Comparison of ENCODE assay signal across 1 cellular context in the genomic region with DNA sequence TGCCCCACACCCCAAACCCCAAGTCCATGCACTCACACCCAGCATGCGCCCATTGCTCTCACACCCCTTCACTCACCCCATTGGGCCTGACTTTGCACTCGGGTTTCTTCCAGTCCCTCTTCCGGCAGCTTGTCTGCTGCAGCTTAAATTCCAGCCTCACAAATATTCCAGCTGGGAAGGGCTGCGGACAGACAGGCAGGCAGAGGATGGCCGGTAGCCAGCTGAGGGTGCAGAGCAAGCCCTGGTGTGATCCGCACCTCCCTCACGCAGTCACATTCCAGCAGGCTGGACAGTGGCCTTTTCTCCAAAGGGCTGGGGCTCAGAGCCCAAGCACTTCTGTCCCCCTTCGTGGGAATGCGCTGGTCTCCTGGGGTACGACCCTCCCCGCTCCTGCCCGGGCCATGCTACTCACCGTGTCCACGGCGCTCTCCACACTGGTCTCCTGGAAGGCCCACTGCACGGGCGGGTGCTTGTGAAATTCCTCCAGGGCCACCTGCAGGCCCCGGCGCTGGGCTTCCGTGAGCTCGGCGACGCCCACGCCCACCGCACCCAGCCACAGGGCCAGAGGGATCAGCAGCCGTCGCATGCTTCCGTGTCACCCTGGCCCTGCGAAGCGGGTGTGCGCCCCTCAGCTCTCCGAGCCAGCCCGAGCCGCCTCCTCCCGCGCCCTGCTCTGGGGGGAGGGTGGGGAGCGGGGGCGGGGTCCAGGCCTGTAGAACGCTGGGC.
TF ChIP-seq lines count a peak whose summit lies in the region.

No MANE protein-coding gene starts in this region.

TF ChIP-seq in HepG2, 621 proteins besides CTCF, POLR2A, EP300 and RAD21 (continued from another document and continues in another):
- TF ChIP-seq ZNF263 (CRISPR knock-in tag; IDR thresholded peaks at IDR 0.05) (no peak; the same call in 1 of the 2 replicates), HOXA9 (CRISPR knock-in tag; IDR thresholded peaks at IDR 0.05; ENCODE audit: borderline replicate concordance) (no peak), BCL3 (CRISPR knock-in tag; IDR thresholded peaks at IDR 0.05) (0 out of 2 replicates have a peak, but pooled peaks have one; percentile 30), HNRNPL (IDR thresholded peaks at IDR 0.05; ENCODE audit: low read depth, low read length) (no peak), ZC3H4 (CRISPR knock-in tag; IDR thresholded peaks at IDR 0.05; ENCODE audit: borderline replicate concordance) (no peak), HIVEP1 (CRISPR knock-in tag; IDR thresholded peaks at IDR 0.05) (no peak; the same call in 1 of the 2 replicates), TEAD3 (CRISPR knock-in tag; optimal IDR thresholded peaks at IDR 0.05; ENCODE audit: borderline replicate concordance) (peak; percentile 89), AKAP8 (CRISPR knock-in tag; IDR thresholded peaks at IDR 0.05) (peak; percentile 91), HOXA5 (CRISPR knock-in tag; IDR thresholded peaks at IDR 0.05) (no peak), ZNF432 (CRISPR knock-in tag; IDR thresholded peaks at IDR 0.05; ENCODE audit: borderline replicate concordance) (no peak), KMT2B (CRISPR knock-in tag; IDR thresholded peaks at IDR 0.05) (no peak), TCF7L2 (IDR thresholded peaks at IDR 0.05; ENCODE audit: low read depth, low read length) (no peak), CENPBD1 (CRISPR knock-in tag; IDR thresholded peaks at IDR 0.05; ENCODE audit: borderline replicate concordance, low read depth) (no peak), CCAR2 (optimal IDR thresholded peaks at IDR 0.05; ENCODE audit: low read depth, low read length) (no peak), CEBPB (IDR thresholded peaks at IDR 0.05; ENCODE audit: borderline replicate concordance, low read depth, low read length) (0 out of 2 replicates have a peak, but pooled peaks have one; percentile 2), NR2C2 (CRISPR knock-in tag; IDR thresholded peaks at IDR 0.05; ENCODE audit: borderline replicate concordance) (0 out of 2 replicates have a peak, but pooled peaks have one; percentile 8), IRF2 (CRISPR knock-in tag; IDR thresholded peaks at IDR 0.05) (no peak), ZFP41 (CRISPR knock-in tag; IDR thresholded peaks at IDR 0.05; ENCODE audit: borderline replicate concordance) (0 out of 2 replicates have a peak, but pooled peaks have one; percentile 26), GABPB1 (CRISPR knock-in tag; IDR thresholded peaks at IDR 0.05) (peak; percentile 64; the same call in 1 of the 2 replicates), SIN3A (IDR thresholded peaks at IDR 0.05; ENCODE audit: borderline replicate concordance, low read depth, low read length) (peak; percentile 41; the same call in 1 of the 2 replicates), AKNA (CRISPR knock-in tag; IDR thresholded peaks at IDR 0.05; ENCODE audit: borderline replicate concordance) (no peak), NCOR1 (IDR thresholded peaks at IDR 0.05; ENCODE audit: borderline replicate concordance, low read length) (no peak), TBX2 (CRISPR knock-in tag; IDR thresholded peaks at IDR 0.05; ENCODE audit: borderline replicate concordance) (0 out of 2 replicates have a peak, but pooled peaks have one; percentile 18), ZIK1 (CRISPR knock-in tag; IDR thresholded peaks at IDR 0.05; ENCODE audit: borderline replicate concordance, low read depth) (no peak), LBX2 (CRISPR knock-in tag; IDR thresholded peaks at IDR 0.05; ENCODE audit: borderline replicate concordance) (no peak), ARID3A (IDR thresholded peaks at IDR 0.05; ENCODE audit: low read depth, low read length) (no peak), MXI1 (IDR thresholded peaks at IDR 0.05; ENCODE audit: borderline replicate concordance, low read depth, low read length) (peak; percentile 45; the same call in 1 of the 3 replicates), FOXP1 (IDR thresholded peaks at IDR 0.05) (no peak), FOXP1 (CRISPR knock-in tag; IDR thresholded peaks at IDR 0.05) (no peak), CCDC6 (CRISPR knock-in tag; IDR thresholded peaks at IDR 0.05) (peak; percentile 20; the same call in 1 of the 2 replicates), PHF21A (CRISPR knock-in tag; IDR thresholded peaks at IDR 0.05) (peak; percentile 45; the same call in 1 of the 2 replicates), ZNF543 (CRISPR knock-in tag; IDR thresholded peaks at IDR 0.05) (no peak), STAT5B (CRISPR knock-in tag; IDR thresholded peaks at IDR 0.05) (no peak), HMGXB3 (CRISPR knock-in tag; IDR thresholded peaks at IDR 0.05; ENCODE audit: borderline replicate concordance) (no peak), ZKSCAN5 (CRISPR knock-in tag; IDR thresholded peaks at IDR 0.05) (peak; percentile 21; the same call in 1 of the 2 replicates), HDAC1 (CRISPR knock-in tag; IDR thresholded peaks at IDR 0.05) (peak; percentile 45)
- TF ChIP-seq, protein P1, sequence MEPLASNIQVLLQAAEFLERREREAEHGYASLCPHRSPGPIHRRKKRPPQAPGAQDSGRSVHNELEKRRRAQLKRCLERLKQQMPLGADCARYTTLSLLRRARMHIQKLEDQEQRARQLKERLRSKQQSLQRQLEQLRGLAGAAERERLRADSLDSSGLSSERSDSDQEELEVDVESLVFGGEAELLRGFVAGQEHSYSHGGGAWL (CRISPR knock-in tag; IDR thresholded peaks at IDR 0.05) = peak; percentile 57
- TF ChIP-seq, protein P2, sequence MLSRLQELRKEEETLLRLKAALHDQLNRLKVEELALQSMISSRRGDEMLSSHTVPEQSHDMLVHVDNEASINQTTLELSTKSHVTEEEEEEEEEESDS (CRISPR knock-in tag; IDR thresholded peaks at IDR 0.05; ENCODE audit: borderline replicate concordance) = no peak
- TF ChIP-seq, protein P3, sequence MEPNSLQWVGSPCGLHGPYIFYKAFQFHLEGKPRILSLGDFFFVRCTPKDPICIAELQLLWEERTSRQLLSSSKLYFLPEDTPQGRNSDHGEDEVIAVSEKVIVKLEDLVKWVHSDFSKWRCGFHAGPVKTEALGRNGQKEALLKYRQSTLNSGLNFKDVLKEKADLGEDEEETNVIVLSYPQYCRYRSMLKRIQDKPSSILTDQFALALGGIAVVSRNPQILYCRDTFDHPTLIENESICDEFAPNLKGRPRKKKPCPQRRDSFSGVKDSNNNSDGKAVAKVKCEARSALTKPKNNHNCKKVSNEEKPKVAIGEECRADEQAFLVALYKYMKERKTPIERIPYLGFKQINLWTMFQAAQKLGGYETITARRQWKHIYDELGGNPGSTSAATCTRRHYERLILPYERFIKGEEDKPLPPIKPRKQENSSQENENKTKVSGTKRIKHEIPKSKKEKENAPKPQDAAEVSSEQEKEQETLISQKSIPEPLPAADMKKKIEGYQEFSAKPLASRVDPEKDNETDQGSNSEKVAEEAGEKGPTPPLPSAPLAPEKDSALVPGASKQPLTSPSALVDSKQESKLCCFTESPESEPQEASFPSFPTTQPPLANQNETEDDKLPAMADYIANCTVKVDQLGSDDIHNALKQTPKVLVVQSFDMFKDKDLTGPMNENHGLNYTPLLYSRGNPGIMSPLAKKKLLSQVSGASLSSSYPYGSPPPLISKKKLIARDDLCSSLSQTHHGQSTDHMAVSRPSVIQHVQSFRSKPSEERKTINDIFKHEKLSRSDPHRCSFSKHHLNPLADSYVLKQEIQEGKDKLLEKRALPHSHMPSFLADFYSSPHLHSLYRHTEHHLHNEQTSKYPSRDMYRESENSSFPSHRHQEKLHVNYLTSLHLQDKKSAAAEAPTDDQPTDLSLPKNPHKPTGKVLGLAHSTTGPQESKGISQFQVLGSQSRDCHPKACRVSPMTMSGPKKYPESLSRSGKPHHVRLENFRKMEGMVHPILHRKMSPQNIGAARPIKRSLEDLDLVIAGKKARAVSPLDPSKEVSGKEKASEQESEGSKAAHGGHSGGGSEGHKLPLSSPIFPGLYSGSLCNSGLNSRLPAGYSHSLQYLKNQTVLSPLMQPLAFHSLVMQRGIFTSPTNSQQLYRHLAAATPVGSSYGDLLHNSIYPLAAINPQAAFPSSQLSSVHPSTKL (CRISPR knock-in tag; IDR thresholded peaks at IDR 0.05) = no peak
- TF ChIP-seq, protein P4, sequence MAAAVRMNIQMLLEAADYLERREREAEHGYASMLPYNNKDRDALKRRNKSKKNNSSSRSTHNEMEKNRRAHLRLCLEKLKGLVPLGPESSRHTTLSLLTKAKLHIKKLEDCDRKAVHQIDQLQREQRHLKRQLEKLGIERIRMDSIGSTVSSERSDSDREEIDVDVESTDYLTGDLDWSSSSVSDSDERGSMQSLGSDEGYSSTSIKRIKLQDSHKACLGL (CRISPR knock-in tag; IDR thresholded peaks at IDR 0.05) = peak; percentile 46; the same call in 1 of the 2 replicates
